Comparison of ENCODE assay signal across 33 cellular contexts in genomic region chr20:43999848-44000247, GRCh38.
"Had no signal": no experiment of that assay in that cellular context is flagged by ENCODE, and none has a peak within 500 bp of the region (broad histone marks: within the 10 kb centered on the region; RNA-seq: fewer than 3 reads in every experiment).

No MANE protein-coding gene starts in this region.

- H3K4me3 Mint-ChIP-seq: activated B cell treated with CpG ODN at 0.5 μM for 24 hours; activated CD8-positive, alpha-beta T cell treated with anti-CD3 and anti-CD28 coated beads for 36 hours; activated naive CD4-positive, alpha-beta T cell treated with anti-CD3 and anti-CD28 coated beads, Interleukin-2, amount 10 ng/mL, durations not matched to agents 7 days and 5 days; activated naive CD8-positive, alpha-beta T cell treated with anti-CD3 and anti-CD28 coated beads, Interleukin-2, amount 10 ng/mL, durations not matched to agents 7 days and 5 days; activated T-cell treated with anti-CD3 and anti-CD28 coated beads, Interleukin-2, amount 50 U/mL, for 24 hours; activated T-cell treated with anti-CD3 and anti-CD28 coated beads, Interleukin-2, amount 50 U/mL, for 72 hours; brain; T-helper 17 cell; T-helper 2 cell treated with Interferon-gamma antibody and Interleukin-4, amounts not matched to agents 5 μg/mL and 100 μg/mL, for 36 hours had no signal

- FAIRE-seq: endometrium, endothelial cell of umbilical vein, frontal cortex had no signal

- DNase-seq: activated B cell treated with CpG ODN at 0.5 μM for 24 hours; activated CD4-positive, alpha-beta T cell treated with anti-CD3 and anti-CD28 coated beads for 48 hours; activated CD4-positive, alpha-beta T cell treated with anti-CD3 and anti-CD28 coated beads, Interleukin-2, amount 50 U/mL, for 1 hour; activated CD4-positive, alpha-beta T cell treated with anti-CD3 and anti-CD28 coated beads, Interleukin-2, amount 50 U/mL, for 48 hours; activated CD8-positive, alpha-beta memory T cell treated with anti-CD3 and anti-CD28 coated beads, Interleukin-2, amount 50 U/mL, for 4 hours; activated CD8-positive, alpha-beta T cell treated with anti-CD3 and anti-CD28 coated beads for 36 hours; activated gamma-delta T cell; activated naive CD4-positive, alpha-beta T cell; activated naive CD4-positive, alpha-beta T cell treated with anti-CD3 and anti-CD28 coated beads, Interleukin-2, amount 10 ng/mL, durations not matched to agents 7 days and 5 days; activated naive CD8-positive, alpha-beta T cell treated with anti-CD3 and anti-CD28 coated beads, Interleukin-2, amount 10 ng/mL, durations not matched to agents 7 days and 5 days; activated T-cell treated with anti-CD3 and anti-CD28 coated beads for 4 hours; activated T-cell treated with anti-CD3 and anti-CD28 coated beads, Interleukin-2, amount 50 U/mL, for 24 hours; activated T-cell treated with anti-CD3 and anti-CD28 coated beads, Interleukin-2, amount 50 U/mL, for 72 hours; central memory CD4-positive, alpha-beta T cell; cerebellar nuclear complex; colonic mucosa; effector CD8-positive, alpha-beta T cell; esophagus squamous epithelium; T-helper 1 cell; T-helper 17 cell; T1000; WERI-Rb-1 had no signal

- ATAC-seq: activated CD4-positive, CD25-positive, alpha-beta regulatory T cell treated with anti-CD3 and anti-CD28 coated beads, Interleukin-2, amount 50 U/mL, for 24 hours; activated CD8-positive, alpha-beta T cell treated with anti-CD3 and anti-CD28 coated beads for 36 hours; activated naive CD4-positive, alpha-beta T cell treated with anti-CD3 and anti-CD28 coated beads, Interleukin-2, amount 50 U/mL, for 72 hours; activated T-cell treated with anti-CD3 and anti-CD28 coated beads, Interleukin-2, amount 50 U/mL, for 72 hours; T-helper 17 cell had no signal

- H3K9me3 ChIP-seq: ascending aorta, breast epithelium, colonic mucosa, esophagus squamous epithelium had no signal

- H3K4me3 ChIP-seq: ascending aorta, breast epithelium, cardiac muscle cell, colonic mucosa, esophagus squamous epithelium had no signal

- H3K9me3 Mint-ChIP-seq: activated B cell treated with CpG ODN at 0.5 μM for 24 hours; activated CD8-positive, alpha-beta T cell treated with anti-CD3 and anti-CD28 coated beads for 36 hours; activated naive CD4-positive, alpha-beta T cell treated with anti-CD3 and anti-CD28 coated beads, Interleukin-2, amount 10 ng/mL, durations not matched to agents 7 days and 5 days; activated T-cell treated with anti-CD3 and anti-CD28 coated beads, Interleukin-2, amount 50 U/mL, for 24 hours had no signal

- H3K27ac Mint-ChIP-seq: activated B cell treated with CpG ODN at 0.5 μM for 24 hours; activated CD8-positive, alpha-beta T cell treated with anti-CD3 and anti-CD28 coated beads for 36 hours; activated naive CD4-positive, alpha-beta T cell treated with anti-CD3 and anti-CD28 coated beads, Interleukin-2, amount 10 ng/mL, durations not matched to agents 7 days and 5 days; activated naive CD4-positive, alpha-beta T cell treated with anti-CD3 and anti-CD28 coated beads, Interleukin-2, amount 50 U/mL, for 72 hours; activated naive CD8-positive, alpha-beta T cell treated with anti-CD3 and anti-CD28 coated beads, Interleukin-2, amount 10 ng/mL, durations not matched to agents 7 days and 5 days; activated T-cell treated with anti-CD3 and anti-CD28 coated beads, Interleukin-2, amount 50 U/mL, for 24 hours; activated T-cell treated with anti-CD3 and anti-CD28 coated beads, Interleukin-2, amount 50 U/mL, for 72 hours; brain; T-helper 17 cell; T-helper 2 cell treated with Interferon-gamma antibody and Interleukin-4, amounts not matched to agents 5 μg/mL and 100 μg/mL, for 36 hours had no signal

- H3K36me3 ChIP-seq: ascending aorta, breast epithelium, cardiac muscle cell, colonic mucosa, esophagus squamous epithelium, WERI-Rb-1 had no signal

- H3K4me1 ChIP-seq: ascending aorta, breast epithelium, colonic mucosa, esophagus squamous epithelium had no signal

- H3K27me3 ChIP-seq: ascending aorta, breast epithelium, cardiac muscle cell, colonic mucosa, esophagus squamous epithelium had no signal

- H3K27ac ChIP-seq: ascending aorta, breast epithelium, cardiac muscle cell, colonic mucosa, epithelial cell of prostate, esophagus squamous epithelium, WERI-Rb-1 had no signal

- H3K36me3 Mint-ChIP-seq: activated naive CD4-positive, alpha-beta T cell treated with anti-CD3 and anti-CD28 coated beads, Interleukin-2, amount 10 ng/mL, durations not matched to agents 7 days and 5 days; activated naive CD4-positive, alpha-beta T cell treated with anti-CD3 and anti-CD28 coated beads, Interleukin-2, amount 50 U/mL, for 72 hours; brain had no signal
